Comparison of ENCODE assay signal across 28 cellular contexts in the genomic region with DNA sequence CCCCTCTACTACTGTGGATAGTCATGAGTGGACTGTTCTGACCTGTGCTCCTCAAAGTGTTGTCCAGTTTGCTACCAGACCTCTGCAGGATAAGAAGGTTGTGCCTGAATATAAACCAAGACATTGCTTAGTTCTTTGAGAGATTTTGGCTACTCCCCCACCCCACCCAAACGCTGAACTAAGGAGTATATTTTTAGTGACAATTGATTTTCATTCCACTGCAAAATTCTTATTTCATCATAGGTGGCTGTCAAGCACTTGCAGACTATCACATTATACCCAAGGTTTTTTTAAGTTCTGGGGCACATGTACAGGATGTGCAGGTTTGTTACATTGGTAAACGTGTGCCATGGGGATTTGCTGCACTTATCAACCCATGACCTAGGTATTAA. TPM values are rescaled to one million over a fixed set of nuclear protein-coding genes. Genes with fewer than 3 reads are reported as not detected.
DNase-seq lines count a peak whose midpoint lies in the region; ATAC-seq, FAIRE-seq and TF ChIP-seq lines count a peak whose summit lies in the region.
"Had no signal": no experiment of that assay in that cellular context is flagged by ENCODE, and none has a peak within 500 bp of the region (broad histone marks: within the 10 kb centered on the region; RNA-seq: fewer than 3 reads in every experiment).

No MANE protein-coding gene starts in this region.

- H2BK12ac ChIP-seq in mesenchymal stem cell (ENCODE audit: low read length in 2 of 2) = no peak overlapping the region

- H2AFZ ChIP-seq in GM23338 (peak overlapping the region; percentile 56; the same call in 1 of the 2 replicates), mesenchymal stem cell (ENCODE audit: low read depth, low read length) (no peak overlapping the region), hepatocyte (no peak overlapping the region)

- TF ChIP-seq CTCF in GM23338 (conservative IDR thresholded peaks at IDR 0.05; ENCODE audit: low read depth in 2 of 2) (no peak), hepatocyte (IDR thresholded peaks at IDR 0.05; ENCODE audit: poor library complexity) (no peak)

- H3K9me3 Mint-ChIP-seq in GM23338 = no peaks in the 10 kb centered on the region
- H3K9me3 Mint-ChIP-seq: CD4-positive, alpha-beta memory T cell; CD4-positive, CD25-positive, alpha-beta regulatory T cell; CD8-positive, alpha-beta memory T cell had no signal

- H3K27me3 Mint-ChIP-seq in GM23338 (ENCODE audit: insufficient read depth, low read depth, poor library complexity) = peaks cover 3% of the 10 kb centered on the region
- H3K27me3 Mint-ChIP-seq: CD4-positive, alpha-beta memory T cell; CD4-positive, CD25-positive, alpha-beta regulatory T cell; CD8-positive, alpha-beta memory T cell had no signal

- no peak overlapping the region for H2BK120ac ChIP-seq in mesenchymal stem cell (ENCODE audit: low read depth, low read length)

- H3K18ac ChIP-seq in mesenchymal stem cell (ENCODE audit: low read depth in 1 of 2, low read length in 2 of 2) = no peak overlapping the region

- H3K79me1 ChIP-seq in mesenchymal stem cell (replicated peaks; ENCODE audit: low read length, poor library complexity, severe bottlenecking) = no peaks in the 10 kb centered on the region

- H2BK15ac ChIP-seq in mesenchymal stem cell (ENCODE audit: low read depth, poor library complexity, severe bottlenecking) = no peak overlapping the region

- H3K9me2 ChIP-seq in GM23338 (ENCODE audit: insufficient read depth) (no peaks in the 10 kb centered on the region), hepatocyte (replicated peaks; ENCODE audit: insufficient read depth) (no peaks in the 10 kb centered on the region)

- H3K14ac ChIP-seq in mesenchymal stem cell (ENCODE audit: low read length in 2 of 2) = no peak overlapping the region

- no peak overlapping the region for H3K4me3 Mint-ChIP-seq in GM23338
- H3K4me3 Mint-ChIP-seq: CD14-positive monocyte; CD4-positive, CD25-positive, alpha-beta regulatory T cell; CD8-positive, alpha-beta memory T cell had no signal

- no peaks in the 10 kb centered on the region for H3K36me3 ChIP-seq in GM23338 (ENCODE audit: insufficient read depth)
- H3K36me3 ChIP-seq in mesenchymal stem cell (ENCODE audit: control insufficient read depth in 1 of 2, insufficient read depth in 2 of 2, low read depth in 1 of 2, low read length in 2 of 2) = no peaks in the 10 kb centered on the region
- H3K36me3 ChIP-seq in hepatocyte (replicated peaks; ENCODE audit: insufficient read depth, low read depth) = no peaks in the 10 kb centered on the region
- H3K36me3 ChIP-seq: BE2C, BLaER1 had no signal

- FAIRE-seq in GM12891 (lab: Jason Lieb, UNC) = peak; percentile 66
- FAIRE-seq in HTR-8/SVneo (lab: Jason Lieb, UNC) = no peak
- FAIRE-seq: A204.1, GM12892, GM18507 had no signal

- peak overlapping the region; percentile 45 for H2AK5ac ChIP-seq in mesenchymal stem cell (ENCODE audit: low read length, severe bottlenecking)

- H3K4me1 ChIP-seq in GM23338 (ENCODE audit: insufficient read depth) (peaks cover 18% of the 10 kb centered on the region), mesenchymal stem cell (ENCODE audit: control insufficient read depth, insufficient read depth, low read depth, low read length) (no peaks in the 10 kb centered on the region), hepatocyte (ENCODE audit: insufficient read depth) (no peaks in the 10 kb centered on the region)
- H3K4me1 ChIP-seq: BE2C had no signal

- H3K9me3 ChIP-seq in mesenchymal stem cell (ENCODE audit: control insufficient read depth, low read length) (no peaks in the 10 kb centered on the region), hepatocyte (ENCODE audit: low read depth) (no peaks in the 10 kb centered on the region)
- H3K9me3 ChIP-seq: BE2C, BLaER1 had no signal

- DNase-seq in GM12891 (ENCODE audit: insufficient read length, low spot score) = no peak
- DNase-seq in GM23338 (ENCODE audit: low spot score) = no peak
- DNase-seq in caudate nucleus (lab: John Stamatoyannopoulos, UW) = peak in 11 of 61 donors; percentile 14 to 73 (median 32)
- no peak for DNase-seq in mesenchymal stem cell
- DNase-seq in stimulated activated CD4-positive, alpha-beta T cell treated with anti-CD3 and anti-CD28 coated beads, Interleukin-4, amount 100 ng/mL, for 24 hours = no peak
- no peak for DNase-seq in hepatocyte (ENCODE audit: low spot score)
- DNase-seq in HTR-8/SVneo (ENCODE audit: insufficient read length, low spot score) = no peak
- DNase-seq: 8988T; ACHN; BE2C; C1 segment of cervical spinal cord; CD4-positive, alpha-beta memory T cell; CD4-positive, CD25-positive, alpha-beta regulatory T cell; CD8-positive, alpha-beta memory T cell; COR-L47; DMS 273 treated with DMSO at 0.1 percent for 48 hours; DMS153; DMS53; DMS79; DND-41; EL; GDM1 had no signal

- H3K79me2 ChIP-seq in GM23338 (replicated peaks; ENCODE audit: insufficient read depth) = no peaks in the 10 kb centered on the region
- H3K79me2 ChIP-seq in hepatocyte = no peaks in the 10 kb centered on the region

- H3K4ac ChIP-seq in mesenchymal stem cell (ENCODE audit: low read depth in 1 of 2, low read length in 2 of 2) = no peak overlapping the region

- H3F3A ChIP-seq in GM23338 (replicated peaks; ENCODE audit: low read depth) = no peaks in the 10 kb centered on the region

- peaks cover 14% of the 10 kb centered on the region for H3K4me1 Mint-ChIP-seq in GM23338
- H3K4me1 Mint-ChIP-seq: CD14-positive monocyte; CD4-positive, alpha-beta memory T cell; CD8-positive, alpha-beta memory T cell had no signal

- no peak overlapping the region for H2BK5ac ChIP-seq in mesenchymal stem cell (ENCODE audit: low read depth, low read length, poor library complexity, severe bottlenecking)

- no peak for ATAC-seq in GM23338
- no peak for ATAC-seq in HG02588 (IDR thresholded peaks at IDR 0.05; ENCODE audit: unreplicated experiment)

- H4K20me1 ChIP-seq in GM23338 (replicated peaks; ENCODE audit: insufficient read depth) = no peaks in the 10 kb centered on the region
- no peaks in the 10 kb centered on the region for H4K20me1 ChIP-seq in hepatocyte (ENCODE audit: insufficient read depth, poor library complexity, severe bottlenecking)
- H4K20me1 ChIP-seq: BLaER1 had no signal

- no peak overlapping the region for H4K91ac ChIP-seq in mesenchymal stem cell (ENCODE audit: low read length)

- 89% methylated on average over 1 of the region's 2 CpGs for WGBS in mesenchymal stem cell
- WGBS in hepatocyte (ENCODE audit: low lambda C conversion rate, missing lambda C conversion rate) = 91% methylated on average over 2 of the region's 2 CpGs

- no peak overlapping the region for H3K23ac ChIP-seq in mesenchymal stem cell (ENCODE audit: low read length in 2 of 2)

- H3K4me3 ChIP-seq in GM23338 (no peak overlapping the region), mesenchymal stem cell (ENCODE audit: insufficient read depth in 1 of 2, low read depth in 1 of 2, low read length in 2 of 2) (no peak overlapping the region), hepatocyte (no peak overlapping the region)
- H3K4me3 ChIP-seq: BLaER1 had no signal

- H3K27me3 ChIP-seq in GM23338 (ENCODE audit: insufficient read depth) (no peaks in the 10 kb centered on the region), mesenchymal stem cell (ENCODE audit: control insufficient read depth in 1 of 2, insufficient read depth in 1 of 2, low read length in 2 of 2) (no peaks in the 10 kb centered on the region), hepatocyte (no peaks in the 10 kb centered on the region)
- H3K27me3 ChIP-seq: BE2C, BLaER1 had no signal

- H4K8ac ChIP-seq in mesenchymal stem cell (ENCODE audit: low read length) = no peak overlapping the region

- no peak overlapping the region for H3K27ac Mint-ChIP-seq in GM23338
- H3K27ac Mint-ChIP-seq: CD14-positive monocyte; CD4-positive, CD25-positive, alpha-beta regulatory T cell; CD8-positive, alpha-beta memory T cell had no signal

- TF ChIP-seq POLR2A in GM12891 (IDR thresholded peaks at IDR 0.05; ENCODE audit: low read depth, low read length) = no peak

- H3K27ac ChIP-seq in GM23338 (ENCODE audit: low read depth) = no peak overlapping the region
- H3K27ac ChIP-seq in caudate nucleus (ENCODE audit: low read depth, low read length) = peak overlapping the region; percentile 48
- no peak overlapping the region for H3K27ac ChIP-seq in mesenchymal stem cell (ENCODE audit: low read length, poor library complexity, severe bottlenecking)
- no peak overlapping the region for H3K27ac ChIP-seq in hepatocyte
- H3K27ac ChIP-seq: BLaER1 had no signal

- no peak overlapping the region for H3K4me2 ChIP-seq in GM23338
- no peak overlapping the region for H3K4me2 ChIP-seq in mesenchymal stem cell (ENCODE audit: low read length, poor library complexity, severe bottlenecking)
- H3K4me2 ChIP-seq in hepatocyte = no peak overlapping the region
- H3K4me2 ChIP-seq: BLaER1 had no signal

- H3K36me3 Mint-ChIP-seq in GM23338 (ENCODE audit: low read depth) = peaks cover 4% of the 10 kb centered on the region; the same call in 1 of the 3 replicates
- H3K36me3 Mint-ChIP-seq: CD14-positive monocyte had no signal

- no peak overlapping the region for H3K9ac ChIP-seq in mesenchymal stem cell (ENCODE audit: low read length)
- H3K9ac ChIP-seq: BLaER1 had no signal

TF ChIP-seq in GM12891, 5 proteins besides CTCF, POLR2A, EP300 and RAD21 (continues in another document):
- no peak for TF ChIP-seq POLR2AphosphoS5 (IDR thresholded peaks at IDR 0.05; ENCODE audit: low read depth, low read length)
- TF ChIP-seq POU2F2 (IDR thresholded peaks at IDR 0.05; ENCODE audit: low read depth, low read length) = no peak

TF ChIP-seq in GM23338, 12 proteins besides CTCF, POLR2A, EP300 and RAD21 (continues in another document):
- no peak for TF ChIP-seq CREB1 (CRISPR knock-in tag; IDR thresholded peaks at IDR 0.05; ENCODE audit: low read depth)
- TF ChIP-seq POLR2AphosphoS5 (IDR thresholded peaks at IDR 0.05; ENCODE audit: low read depth) = no peak

RNA-seq across cellular contexts. Expression of a gene that starts 13.4 kb away (rescaled TPM):
- 0.41 TPM for polyA plus RNA-seq in GM12891 (2012; ENCODE audit: low read depth, missing spikeins)
- total RNA-seq in GM23338 (2014; rRNA removed; shearing (Covaris generic)) = 0.97 and 2.8 TPM in 2 replicates
- polyA plus RNA-seq in GM23338 (2016; fragmentation: Nextera tagmentation; extraction: Ambion mirVana) = 1.9 TPM in 2 replicates
- polyA plus RNA-seq in mesenchymal stem cell (2013, experiment 1 of 2) = 1.1 TPM
- polyA plus RNA-seq in mesenchymal stem cell (2013, experiment 2 of 2) = 1.1 TPM
- 3.3 and 4.7 TPM in 2 replicates for total RNA-seq in hepatocyte
- polyA plus RNA-seq in hepatocyte = 1.1 and 1.2 TPM in 2 replicates

RNA-seq across cellular contexts. Expression of a gene that starts 32.3 kb away (rescaled TPM):
- polyA plus RNA-seq in GM12891 (2012; ENCODE audit: low read depth, missing spikeins) = 9.0 TPM
- 57.4 and 62.4 TPM in 2 replicates for total RNA-seq in GM23338 (2014; rRNA removed; shearing (Covaris generic))
- polyA plus RNA-seq in GM23338 (2016; fragmentation: Nextera tagmentation; extraction: Ambion mirVana) = 49.9 and 65.3 TPM in 2 replicates
- polyA plus RNA-seq in mesenchymal stem cell (2013, experiment 1 of 2) = 6.0 TPM
- 5.6 TPM for polyA plus RNA-seq in mesenchymal stem cell (2013, experiment 2 of 2)
- 20.0 and 22.6 TPM in 2 replicates for total RNA-seq in hepatocyte
- polyA plus RNA-seq in hepatocyte = 14.4 and 15.7 TPM in 2 replicates

RNA-seq across cellular contexts. Expression of a gene that starts 53.7 kb away (rescaled TPM):
- polyA plus RNA-seq in GM12891 (2012; ENCODE audit: low read depth, missing spikeins) = 3.5 TPM
- total RNA-seq in GM23338 (2014; rRNA removed; shearing (Covaris generic)) = 157 and 179 TPM in 2 replicates
- polyA plus RNA-seq in GM23338 (2016; fragmentation: Nextera tagmentation; extraction: Ambion mirVana) = 53.8 and 61.7 TPM in 2 replicates
- polyA plus RNA-seq in mesenchymal stem cell (2013, experiment 1 of 2) = 96.8 TPM
- 101 TPM for polyA plus RNA-seq in mesenchymal stem cell (2013, experiment 2 of 2)
- 163 and 216 TPM in 2 replicates for total RNA-seq in hepatocyte
- 54.5 and 56.7 TPM in 2 replicates for polyA plus RNA-seq in hepatocyte
- polyA plus RNA-seq: CD14-positive monocyte had no signal
